18 cellular contexts compared by ENCODE assay signal in the genomic region with DNA sequence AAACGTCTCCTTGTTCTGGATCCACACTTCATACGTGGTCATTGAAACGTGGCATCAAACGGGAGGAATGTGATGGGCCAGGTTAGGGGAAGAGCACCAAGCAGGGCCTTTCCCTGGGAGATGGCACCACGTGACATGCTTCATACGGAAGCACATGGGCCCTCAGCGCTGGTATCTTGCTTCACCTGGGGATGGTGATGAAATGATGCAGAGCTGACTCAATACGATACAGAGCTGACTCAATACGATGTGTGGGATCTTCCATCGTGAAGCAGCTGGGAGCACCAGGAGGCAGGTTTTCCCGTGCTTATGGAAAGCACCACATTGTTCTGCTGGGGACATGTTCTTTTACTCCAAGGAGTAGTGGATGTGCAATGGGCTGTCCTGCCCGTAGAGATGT. TPM values are rescaled to one million over a fixed set of nuclear protein-coding genes. Genes with fewer than 3 reads are reported as not detected.
DNase-seq lines count a peak whose midpoint lies in the region; ATAC-seq and TF ChIP-seq lines count a peak whose summit lies in the region.
"Had no signal": no experiment of that assay in that cellular context is flagged by ENCODE, and none has a peak within 500 bp of the region (broad histone marks: within the 10 kb centered on the region; RNA-seq: fewer than 3 reads in every experiment).

No MANE protein-coding gene starts in this region.

- no peak overlapping the region for H3K27ac ChIP-seq in HL-60 (replicated peaks)
- H3K27ac ChIP-seq in mammary epithelial cell (ENCODE audit: insufficient read depth, low read depth, low read length) = no peak overlapping the region
- H3K27ac ChIP-seq in upper lobe of right lung = no peak overlapping the region
- H3K27ac ChIP-seq: GM23248, neural progenitor cell had no signal

- BruUV-seq in mammary epithelial cell (replicated peaks; lab: Mats Ljungman, UMichigan) = no TSS peak

- H3K4me3 Mint-ChIP-seq in natural killer cell treated with Interleukin-12 subunit alpha and Interleukin-12 subunit beta and Interleukin-15 and Interleukin-18, amount 100 ng/mL, for 72 hours = peak overlapping the region; percentile 13
- H3K4me3 Mint-ChIP-seq in natural killer cell (no peak overlapping the region), nephron progenitor cell (no peak overlapping the region)
- H3K4me3 Mint-ChIP-seq: memory B cell, neural progenitor cell, WTC11 had no signal

- H3K4me1 ChIP-seq in mammary epithelial cell (ENCODE audit: insufficient read depth, low read length) (no peaks in the 10 kb centered on the region), upper lobe of right lung (peaks cover 4% of the 10 kb centered on the region)
- H3K4me1 ChIP-seq: neural progenitor cell had no signal

- no peak overlapping the region for H3K9ac ChIP-seq in mammary epithelial cell (ENCODE audit: insufficient read depth, low read length)
- H3K9ac ChIP-seq: GM23248, neural progenitor cell had no signal

- no peak for ATAC-seq in natural killer cell treated with Interleukin-12 subunit alpha and Interleukin-12 subunit beta and Interleukin-15 and Interleukin-18, amount 100 ng/mL, for 72 hours
- ATAC-seq in natural killer cell (no peak), upper lobe of right lung (peak; percentile 30), GM18520 (IDR thresholded peaks at IDR 0.05; ENCODE audit: unreplicated experiment) (no peak)
- ATAC-seq: T-cell, WTC11 had no signal

- H3K36me3 ChIP-seq in mammary epithelial cell (ENCODE audit: insufficient read depth, low read length) = no peaks in the 10 kb centered on the region
- H3K36me3 ChIP-seq in upper lobe of right lung = no peaks in the 10 kb centered on the region
- H3K36me3 ChIP-seq: neural progenitor cell had no signal

- H3K27me3 Mint-ChIP-seq in natural killer cell treated with Interleukin-12 subunit alpha and Interleukin-12 subunit beta and Interleukin-15 and Interleukin-18, amount 100 ng/mL, for 72 hours = peaks cover 0 to 5% of the 10 kb centered on the region in 2 donors
- H3K27me3 Mint-ChIP-seq in natural killer cell (ENCODE audit: low read depth in 2 of 2) (peaks cover 0 to 7% of the 10 kb centered on the region in 2 donors), nephron progenitor cell (ENCODE audit: low read depth, poor library complexity) (peaks cover 54% of the 10 kb centered on the region)
- H3K27me3 Mint-ChIP-seq: memory B cell, T-cell had no signal

- in situ Hi-C loops in mammary epithelial cell (cut with MboI; ENCODE audit: low sequenced_read_pairs in 2 of 2) = no loop called here

- H3K9me3 Mint-ChIP-seq in natural killer cell treated with Interleukin-12 subunit alpha and Interleukin-12 subunit beta and Interleukin-15 and Interleukin-18, amount 100 ng/mL, for 72 hours = no peaks in the 10 kb centered on the region
- H3K9me3 Mint-ChIP-seq in natural killer cell = no peaks in the 10 kb centered on the region
- H3K9me3 Mint-ChIP-seq in nephron progenitor cell = no peaks in the 10 kb centered on the region
- H3K9me3 Mint-ChIP-seq: memory B cell, neural progenitor cell, T-cell, WTC11 had no signal

- TF ChIP-seq CTCF in natural killer cell (IDR thresholded peaks at IDR 0.05) (no peak), HL-60 (IDR thresholded peaks at IDR 0.05; ENCODE audit: insufficient read depth, low read length) (no peak), mammary epithelial cell (conservative IDR thresholded peaks at IDR 0.05 in 1 of 2, IDR thresholded peaks at IDR 0.05 in 1 of 2; ENCODE audit: extremely low read depth in 1 of 2, insufficient read depth in 1 of 2, low read depth in 1 of 2, low read length in 2 of 2) (no peak), upper lobe of right lung (IDR thresholded peaks at IDR 0.05) (no peak), nephron progenitor cell (IDR thresholded peaks at IDR 0.05) (no peak)

- no peaks in the 10 kb centered on the region for H3K79me2 ChIP-seq in mammary epithelial cell (ENCODE audit: insufficient read depth, low read length)

- DNase-seq in natural killer cell treated with Interleukin-12 subunit alpha and Interleukin-12 subunit beta and Interleukin-15 and Interleukin-18, amount 100 ng/mL, for 72 hours (ENCODE audit: low spot score) = no peak
- no peak for DNase-seq in natural killer cell
- peak; percentile 66 to 82 for DNase-seq in HL-60 (ENCODE audit: low read depth in 1 of 2, low spot score in 1 of 2)
- DNase-seq in mammary epithelial cell = peak; percentile 54
- no peak for DNase-seq in upper lobe of right lung
- DNase-seq in iPS-NIHi11 (ENCODE audit: low spot score) = no peak
- no peak for DNase-seq in nephron progenitor cell
- DNase-seq: activated CD8-positive, alpha-beta memory T cell treated with anti-CD3 and anti-CD28 coated beads, Interleukin-2, amount 50 U/mL, for 4 hours; GM23248; NCI-H2081 treated with DMSO at 0.1 percent for 48 hours; NCI-H774; T-cell had no signal

- dilution Hi-C loops in mammary epithelial cell (cut with HindIII; ENCODE audit: low sequenced_read_pairs) = no loop called here

- no peak overlapping the region for H3K4me2 ChIP-seq in mammary epithelial cell (ENCODE audit: insufficient read depth, low read depth, low read length)
- H3K4me2 ChIP-seq: neural progenitor cell had no signal

- no peak overlapping the region for H3K4me3 ChIP-seq in HL-60 (replicated peaks; ENCODE audit: insufficient read depth, low read length)
- no peak overlapping the region for H3K4me3 ChIP-seq in mammary epithelial cell (replicated peaks in 1 of 3; ENCODE audit: insufficient read depth in 1 of 3, low read depth in 2 of 3, low read length in 3 of 3)
- H3K4me3 ChIP-seq in upper lobe of right lung = no peak overlapping the region
- H3K4me3 ChIP-seq: GM23248, neural progenitor cell had no signal

- WGBS in mammary epithelial cell (ENCODE audit: low coverage, missing lambda C conversion rate) = 76% methylated on average over 12 of the region's 12 CpGs

- H3K27ac Mint-ChIP-seq in natural killer cell treated with Interleukin-12 subunit alpha and Interleukin-12 subunit beta and Interleukin-15 and Interleukin-18, amount 100 ng/mL, for 72 hours = peak overlapping the region; percentile 48 to 98
- H3K27ac Mint-ChIP-seq in natural killer cell = no peak overlapping the region
- no peak overlapping the region for H3K27ac Mint-ChIP-seq in nephron progenitor cell
- H3K27ac Mint-ChIP-seq: neural progenitor cell, WTC11 had no signal

- H3K9me3 ChIP-seq in mammary epithelial cell (replicated peaks; ENCODE audit: insufficient read depth, low read length) (no peaks in the 10 kb centered on the region), upper lobe of right lung (no peaks in the 10 kb centered on the region)

- H4K20me1 ChIP-seq in mammary epithelial cell (ENCODE audit: insufficient read depth, low read length) = no peaks in the 10 kb centered on the region

- intact Hi-C loops in natural killer cell (cut with micrococcal nuclease) (no loop called here), mammary epithelial cell (cut with micrococcal nuclease) (no loop called here), upper lobe of right lung (cut with DNase I) (no loop called here)

- H3K4me1 Mint-ChIP-seq in natural killer cell treated with Interleukin-12 subunit alpha and Interleukin-12 subunit beta and Interleukin-15 and Interleukin-18, amount 100 ng/mL, for 72 hours (ENCODE audit: low read depth in 2 of 2) = peaks cover 52 to 55% of the 10 kb centered on the region in 2 donors
- H3K4me1 Mint-ChIP-seq in natural killer cell = peaks cover 36% of the 10 kb centered on the region in 2 donors
- H3K4me1 Mint-ChIP-seq in nephron progenitor cell = peaks cover 7% of the 10 kb centered on the region

- H3K27me3 ChIP-seq in HL-60 (ENCODE audit: insufficient read depth, poor library complexity, severe bottlenecking) = no peaks in the 10 kb centered on the region
- H3K27me3 ChIP-seq in mammary epithelial cell (ENCODE audit: insufficient read depth, low read length) = no peaks in the 10 kb centered on the region
- no peaks in the 10 kb centered on the region for H3K27me3 ChIP-seq in upper lobe of right lung

- no peaks in the 10 kb centered on the region for H3K36me3 Mint-ChIP-seq in natural killer cell treated with Interleukin-12 subunit alpha and Interleukin-12 subunit beta and Interleukin-15 and Interleukin-18, amount 100 ng/mL, for 72 hours
- H3K36me3 Mint-ChIP-seq in natural killer cell (no peaks in the 10 kb centered on the region), nephron progenitor cell (ENCODE audit: low read depth) (no peaks in the 10 kb centered on the region)
- H3K36me3 Mint-ChIP-seq: memory B cell, neural progenitor cell, T-cell, WTC11 had no signal

- CTCF ChIA-PET in mammary epithelial cell (lab: Charles Lee; ENCODE audit: low non-redundant PET) = no interaction called here

- no peak overlapping the region for H2AFZ ChIP-seq in mammary epithelial cell (ENCODE audit: low read depth, low read length)
- H2AFZ ChIP-seq: GM23248, neural progenitor cell had no signal

RNA-seq across cellular contexts. Expression of a gene that starts 22.5 kb away (rescaled TPM):
- total RNA-seq in natural killer cell treated with Interleukin-12 subunit alpha and Interleukin-12 subunit beta and Interleukin-15 and Interleukin-18, amount 100 ng/mL, for 72 hours = 10 to 100 TPM; 39.6 to 46.8 TPM
- total RNA-seq in natural killer cell (100 to 1,000 TPM; 139 to 291 (median 178) TPM), mammary epithelial cell (under 1 TPM in 1 of 2 donors, not detected in 1; 0.33 TPM), upper lobe of right lung (12.9 TPM)
- polyA plus RNA-seq in mammary epithelial cell = 0.11 TPM
- polyA minus RNA-seq in mammary epithelial cell = 1.6 TPM
- total RNA-seq: glomerular endothelial cell, GM23248, RPMI7951 had no signal
- polyA plus RNA-seq: GM23248 had no signal

Comparison
In these comparisons a context has a peak if more than half of its experiments do, and no peak if none do; other contexts are left out.
1. H3K27ac Mint-ChIP-seq: peak in natural killer cell treated with Interleukin-12 subunit alpha and Interleukin-12 subunit beta and Interleukin-15 and Interleukin-18, amount 100 ng/mL, for 72 hours (2 of 2); none in natural killer cell (0 of 2) and nephron progenitor cell (single experiment).
2. DNase-seq: peak in HL-60 (2 of 2) and mammary epithelial cell (single experiment); none in natural killer cell treated with Interleukin-12 subunit alpha and Interleukin-12 subunit beta and Interleukin-15 and Interleukin-18, amount 100 ng/mL, for 72 hours (single experiment), natural killer cell (single experiment), upper lobe of right lung (single experiment), iPS-NIHi11 (single experiment) and nephron progenitor cell (single experiment).
3. RNA of a gene that starts 22.5 kb away (total RNA-seq): 139 to 291 TPM in natural killer cell, 39.6 to 46.8 TPM in natural killer cell treated with Interleukin-12 subunit alpha and Interleukin-12 subunit beta and Interleukin-15 and Interleukin-18, amount 100 ng/mL, for 72 hours and 12.9 TPM in upper lobe of right lung (single experiment); 0.33 TPM in mammary epithelial cell; every median in the first group is over 10 times any median in the second.